In the genomic region with DNA sequence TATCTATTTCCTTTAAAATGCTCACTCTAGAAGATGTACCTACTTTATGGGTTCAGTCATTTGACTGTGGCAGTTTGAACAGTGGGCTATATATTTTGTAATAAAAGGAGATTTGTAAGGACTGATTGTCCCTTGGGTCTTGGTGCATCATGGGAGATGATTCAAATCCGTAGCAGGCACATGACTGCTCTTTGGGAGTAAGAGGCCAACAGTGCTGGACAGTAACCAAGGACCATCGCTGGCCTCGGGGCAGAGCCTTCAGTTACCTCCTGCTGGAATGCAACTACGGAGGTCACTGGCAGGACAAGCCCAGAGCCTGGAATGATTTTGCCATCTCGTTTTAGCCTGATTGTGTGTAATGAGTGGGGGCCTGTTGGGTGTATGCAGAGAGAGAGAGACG, we compare ENCODE assay signal across 24 cellular contexts. TPM values are rescaled to one million over a fixed set of nuclear protein-coding genes. Genes with fewer than 3 reads are reported as not detected.
A peak's percentile ranks its signal among the peaks of the same experiment; 100 is the strongest.
DNase-seq lines count a peak whose midpoint lies in the region; ATAC-seq and TF ChIP-seq lines count a peak whose summit lies in the region.
"Had no signal": no experiment of that assay in that cellular context is flagged by ENCODE, and none has a peak within 500 bp of the region (broad histone marks: within the 10 kb centered on the region; RNA-seq: fewer than 3 reads in every experiment).

No MANE protein-coding gene starts in this region.

- H3K36me3 Mint-ChIP-seq in WTC11, result peaks cover 15% of the 10 kb centered on the region
- H3K36me3 Mint-ChIP-seq: CD4-positive, CD25-positive, alpha-beta regulatory T cell had no signal

- CTCF ChIA-PET in WTC11 (lab: Charles Lee), result no interaction called here

- H2BK15ac ChIP-seq in neuronal stem cell (ENCODE audit: low read length), result no peak overlapping the region

- H3K4me3 Mint-ChIP-seq in WTC11, result no peak overlapping the region
- H3K4me3 Mint-ChIP-seq: CD4-positive, CD25-positive, alpha-beta regulatory T cell had no signal

- H3K4me2 ChIP-seq in neuronal stem cell (ENCODE audit: insufficient read depth, low read length, poor library complexity, severe bottlenecking), result no peak overlapping the region

- no peak overlapping the region for H2AFZ ChIP-seq in neuronal stem cell (ENCODE audit: low read length)

- no peak for TF ChIP-seq CTCF in WTC11 (IDR thresholded peaks at IDR 0.05)

- no peak overlapping the region for H4K91ac ChIP-seq in neuronal stem cell (ENCODE audit: low read depth, low read length, poor library complexity)

- no peak overlapping the region for H2BK120ac ChIP-seq in neuronal stem cell (ENCODE audit: low read depth, low read length)

- H4K8ac ChIP-seq in neuronal stem cell (ENCODE audit: low read depth, low read length), result no peak overlapping the region

- H3K36me3 ChIP-seq in neuronal stem cell (replicated peaks in 1 of 2; ENCODE audit: control insufficient read depth in 2 of 2, insufficient read depth in 2 of 2, low read length in 2 of 2) (no peaks in the 10 kb centered on the region), MG63 (no peaks in the 10 kb centered on the region)
- H3K36me3 ChIP-seq: SJSA1 had no signal

- no peak overlapping the region for H3K9ac ChIP-seq in neuronal stem cell (ENCODE audit: low read depth, low read length, poor library complexity)

- H3K4me1 Mint-ChIP-seq in WTC11, result peaks cover 12% of the 10 kb centered on the region
- H3K4me1 Mint-ChIP-seq: CD4-positive, CD25-positive, alpha-beta regulatory T cell had no signal

- 0 out of 2 replicates have a peak overlapping the region, but pooled peaks have one; percentile 69 for H3K27ac Mint-ChIP-seq in WTC11
- H3K27ac Mint-ChIP-seq: CD4-positive, CD25-positive, alpha-beta regulatory T cell had no signal

- H3K27me3 Mint-ChIP-seq in WTC11 (ENCODE audit: low read depth), result peaks cover 9% of the 10 kb centered on the region

- H2AK5ac ChIP-seq in neuronal stem cell (ENCODE audit: low read depth, low read length), result no peak overlapping the region

- H2BK5ac ChIP-seq in neuronal stem cell (ENCODE audit: low read length), result no peak overlapping the region

- H2BK12ac ChIP-seq in neuronal stem cell (ENCODE audit: low read length), result no peak overlapping the region

- POLR2A ChIA-PET in WTC11 (lab: Charles Lee), result no interaction called here

- DNase-seq in ELF-1 (ENCODE audit: low read depth, low spot score), result peak; percentile 14
- no peak for DNase-seq in WTC11 (ENCODE audit: low spot score)
- peak; percentile 96 for DNase-seq in foreskin melanocyte
- DNase-seq in neuronal stem cell (ENCODE audit: low spot score), result no peak
- DNase-seq in MG63, result no peak
- no peak for DNase-seq in HK-2 (ENCODE audit: unreplicated experiment)
- DNase-seq in putamen (ENCODE audit: low spot score), result no peak
- DNase-seq: Caco-2; CD4-positive, CD25-positive, alpha-beta regulatory T cell; DMS 273 treated with DMSO at 0.1 percent for 48 hours; DND-41; GDM1; Karpas-422; MM.1S; NCI-H1048; NCI-H1417 treated with DMSO at 0.1 percent for 48 hours; NCI-H187; NCI-H446; NCI-H526; SW 1271 had no signal

- H3K9me3 ChIP-seq in neuronal stem cell (replicated peaks in 1 of 2; ENCODE audit: control insufficient read depth in 2 of 2, insufficient read depth in 1 of 2, low read depth in 1 of 2, low read length in 2 of 2) (no peaks in the 10 kb centered on the region), MG63 (no peaks in the 10 kb centered on the region)
- H3K9me3 ChIP-seq: Caco-2, SJSA1 had no signal

- no peak overlapping the region for H3K23ac ChIP-seq in neuronal stem cell (ENCODE audit: low read depth, low read length, poor library complexity)

- H3K4me3 ChIP-seq in neuronal stem cell (ENCODE audit: low read length in 2 of 2) (no peak overlapping the region), MG63 (no peak overlapping the region)
- H3K4me3 ChIP-seq: SJSA1 had no signal

- H3K9me3 Mint-ChIP-seq in WTC11, result peaks cover 26% of the 10 kb centered on the region

- H3K4me1 ChIP-seq in neuronal stem cell (ENCODE audit: control insufficient read depth in 2 of 2, insufficient read depth in 1 of 2, low read depth in 1 of 2, low read length in 2 of 2), result peaks cover 0 to 4% of the 10 kb centered on the region in 2 donors
- H3K4me1 ChIP-seq: Caco-2 had no signal

- no peak overlapping the region for H3K18ac ChIP-seq in neuronal stem cell (ENCODE audit: low read length)

- no peak for ATAC-seq in WTC11
- ATAC-seq: Right ventricle myocardium inferior had no signal

- no peak overlapping the region for H3K4ac ChIP-seq in neuronal stem cell (ENCODE audit: low read length)

- H3K27me3 ChIP-seq in neuronal stem cell (ENCODE audit: control insufficient read depth in 3 of 3, insufficient read depth in 3 of 3, low read depth in 1 of 3, low read length in 3 of 3), result peaks cover 0 to 3% (median 0%) of the 10 kb centered on the region in 3 experiments
- H3K27me3 ChIP-seq in MG63, result no peaks in the 10 kb centered on the region
- H3K27me3 ChIP-seq: SJSA1 had no signal

- WGBS in neuronal stem cell (ENCODE audit: extremely low coverage in 2 of 2, insufficient read length in 2 of 2, insufficient replicate concordance in 1 of 2), 2 donors, result no CpG with 5 or more reads among the region's 6 CpGs

- H3K14ac ChIP-seq in neuronal stem cell (ENCODE audit: low read length), result no peak overlapping the region

- H3K27ac ChIP-seq in neuronal stem cell (replicated peaks; ENCODE audit: low read length), result no peak overlapping the region
- H3K27ac ChIP-seq: SJSA1 had no signal

- H3K79me1 ChIP-seq in neuronal stem cell (ENCODE audit: low read depth, low read length), result no peaks in the 10 kb centered on the region

TF ChIP-seq in WTC11, 78 proteins besides CTCF, POLR2A, EP300 and RAD21:
- TF ChIP-seq GTF2I (CRISPR knock-in tag; conservative IDR thresholded peaks at IDR 0.05), result no peak
- no peak for TF ChIP-seq IRF2 (CRISPR knock-in tag; IDR thresholded peaks at IDR 0.05; ENCODE audit: borderline replicate concordance, low read depth)
- no peak for TF ChIP-seq MYBL2 (CRISPR knock-in tag; IDR thresholded peaks at IDR 0.05)
- no peak for TF ChIP-seq SMAD4 (CRISPR knock-in tag; IDR thresholded peaks at IDR 0.05)
- no peak for TF ChIP-seq NR3C1 (CRISPR knock-in tag; conservative IDR thresholded peaks at IDR 0.05; ENCODE audit: low read depth)
- TF ChIP-seq, protein P1, sequence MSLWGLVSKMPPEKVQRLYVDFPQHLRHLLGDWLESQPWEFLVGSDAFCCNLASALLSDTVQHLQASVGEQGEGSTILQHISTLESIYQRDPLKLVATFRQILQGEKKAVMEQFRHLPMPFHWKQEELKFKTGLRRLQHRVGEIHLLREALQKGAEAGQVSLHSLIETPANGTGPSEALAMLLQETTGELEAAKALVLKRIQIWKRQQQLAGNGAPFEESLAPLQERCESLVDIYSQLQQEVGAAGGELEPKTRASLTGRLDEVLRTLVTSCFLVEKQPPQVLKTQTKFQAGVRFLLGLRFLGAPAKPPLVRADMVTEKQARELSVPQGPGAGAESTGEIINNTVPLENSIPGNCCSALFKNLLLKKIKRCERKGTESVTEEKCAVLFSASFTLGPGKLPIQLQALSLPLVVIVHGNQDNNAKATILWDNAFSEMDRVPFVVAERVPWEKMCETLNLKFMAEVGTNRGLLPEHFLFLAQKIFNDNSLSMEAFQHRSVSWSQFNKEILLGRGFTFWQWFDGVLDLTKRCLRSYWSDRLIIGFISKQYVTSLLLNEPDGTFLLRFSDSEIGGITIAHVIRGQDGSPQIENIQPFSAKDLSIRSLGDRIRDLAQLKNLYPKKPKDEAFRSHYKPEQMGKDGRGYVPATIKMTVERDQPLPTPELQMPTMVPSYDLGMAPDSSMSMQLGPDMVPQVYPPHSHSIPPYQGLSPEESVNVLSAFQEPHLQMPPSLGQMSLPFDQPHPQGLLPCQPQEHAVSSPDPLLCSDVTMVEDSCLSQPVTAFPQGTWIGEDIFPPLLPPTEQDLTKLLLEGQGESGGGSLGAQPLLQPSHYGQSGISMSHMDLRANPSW (CRISPR knock-in tag; conservative IDR thresholded peaks at IDR 0.05; ENCODE audit: low read depth), result no peak
- TF ChIP-seq, protein P2, sequence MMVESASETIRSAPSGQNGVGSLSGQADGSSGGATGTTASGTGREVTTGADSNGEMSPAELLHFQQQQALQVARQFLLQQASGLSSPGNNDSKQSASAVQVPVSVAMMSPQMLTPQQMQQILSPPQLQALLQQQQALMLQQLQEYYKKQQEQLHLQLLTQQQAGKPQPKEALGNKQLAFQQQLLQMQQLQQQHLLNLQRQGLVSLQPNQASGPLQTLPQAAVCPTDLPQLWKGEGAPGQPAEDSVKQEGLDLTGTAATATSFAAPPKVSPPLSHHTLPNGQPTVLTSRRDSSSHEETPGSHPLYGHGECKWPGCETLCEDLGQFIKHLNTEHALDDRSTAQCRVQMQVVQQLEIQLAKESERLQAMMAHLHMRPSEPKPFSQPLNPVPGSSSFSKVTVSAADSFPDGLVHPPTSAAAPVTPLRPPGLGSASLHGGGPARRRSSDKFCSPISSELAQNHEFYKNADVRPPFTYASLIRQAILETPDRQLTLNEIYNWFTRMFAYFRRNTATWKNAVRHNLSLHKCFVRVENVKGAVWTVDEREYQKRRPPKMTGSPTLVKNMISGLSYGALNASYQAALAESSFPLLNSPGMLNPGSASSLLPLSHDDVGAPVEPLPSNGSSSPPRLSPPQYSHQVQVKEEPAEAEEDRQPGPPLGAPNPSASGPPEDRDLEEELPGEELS (CRISPR knock-in tag; IDR thresholded peaks at IDR 0.05), result no peak
- no peak for TF ChIP-seq NFYB (CRISPR knock-in tag; conservative IDR thresholded peaks at IDR 0.05; ENCODE audit: low read depth)

RNA-seq across cellular contexts. Expression of a gene that starts 7.0 kb away (rescaled TPM):
- 6.0 to 6.3 TPM (median 6.3 TPM) in 3 replicates for total RNA-seq in WTC11 (2021)
- polyA plus RNA-seq in neuronal stem cell (2013, experiment 1 of 2), result 14.0 TPM
- polyA plus RNA-seq in neuronal stem cell (2013, experiment 2 of 2), result 14.1 TPM
- total RNA-seq in MG63 (2014; rRNA removed; shearing (Covaris generic); ENCODE audit: low replicate concordance), result not detected in 2 replicates
- total RNA-seq: A673, Caco-2, OCI-LY7, SJSA1 had no signal
- polyA plus RNA-seq: CD4-positive, CD25-positive, alpha-beta regulatory T cell had no signal

Comparison
In these comparisons a context has a peak if more than half of its experiments do, and no peak if none do; other contexts are left out.
1. DNase-seq: peak in ELF-1 (single experiment) and foreskin melanocyte (single experiment); none in WTC11 (single experiment), neuronal stem cell (single experiment), MG63 (single experiment), HK-2 (single experiment) and putamen (single experiment).